ENCODE assay signal across 13 cellular contexts in the genomic region with DNA sequence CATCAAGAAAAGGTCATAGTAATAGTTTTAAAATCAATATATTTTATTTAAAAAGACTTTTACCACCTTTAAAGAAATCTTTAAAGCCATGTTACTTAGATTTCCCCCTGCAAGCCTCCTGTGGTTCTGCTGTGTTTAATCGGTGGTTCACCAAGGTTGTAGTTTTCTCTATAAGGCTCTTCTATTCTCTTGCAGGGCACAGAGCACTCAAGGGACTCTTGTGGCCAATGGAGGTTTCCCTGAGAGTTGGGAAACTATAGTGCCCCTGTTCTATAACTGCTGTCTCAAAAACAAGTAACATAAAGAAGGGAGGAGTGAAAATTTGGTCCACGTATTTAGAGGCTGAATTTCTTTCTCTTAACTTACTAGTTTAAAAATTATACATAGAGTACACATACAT. TPM values are rescaled to one million over a fixed set of nuclear protein-coding genes. Genes with fewer than 3 reads are reported as not detected.
DNase-seq lines count a peak whose midpoint lies in the region.
"Had no signal": no experiment of that assay in that cellular context is flagged by ENCODE, and none has a peak within 500 bp of the region (broad histone marks: within the 10 kb centered on the region; RNA-seq: fewer than 3 reads in every experiment).

No MANE protein-coding gene starts in this region.

- DNase-seq in DMS79 treated with DMSO at 0.1 percent for 48 hours (lab: John Stamatoyannopoulos, UW), result peak; percentile 46
- DNase-seq in DMS79 (lab: John Stamatoyannopoulos, UW), result no peak
- no peak for DNase-seq in activated naive CD8-positive, alpha-beta T cell treated with anti-CD3 and anti-CD28 coated beads for 36 hours
- no peak for DNase-seq in OCI-M1 (lab: John Stamatoyannopoulos, UW)
- DNase-seq in kidney glomerular epithelial cell (lab: John Stamatoyannopoulos, UW), result no peak
- no peak for DNase-seq in stimulated activated CD4-positive, alpha-beta T cell treated with anti-CD3 and anti-CD28 coated beads, Interleukin-2, amount 100 ng/mL, for 24 hours
- DNase-seq: CD8-positive, alpha-beta T cell; HFFc6; RPMI8226 had no signal

- H3K9me3 Mint-ChIP-seq in activated naive CD8-positive, alpha-beta T cell (ENCODE audit: low read depth), result no peaks in the 10 kb centered on the region
- no peaks in the 10 kb centered on the region for H3K9me3 Mint-ChIP-seq in activated naive CD8-positive, alpha-beta T cell treated with anti-CD3 and anti-CD28 coated beads for 36 hours
- no peaks in the 10 kb centered on the region for H3K9me3 Mint-ChIP-seq in dendritic cell treated with granulocyte-macrophage colony-stimulating factor and Interleukin-4, amounts not matched to agents 40 ng/mL and 50 ng/mL, for 4 days
- H3K9me3 Mint-ChIP-seq: CD8-positive, alpha-beta T cell; HFFc6 had no signal

- no peaks in the 10 kb centered on the region for H3K27me3 Mint-ChIP-seq in activated naive CD8-positive, alpha-beta T cell
- H3K27me3 Mint-ChIP-seq in activated naive CD8-positive, alpha-beta T cell treated with anti-CD3 and anti-CD28 coated beads for 36 hours, result no peaks in the 10 kb centered on the region
- no peaks in the 10 kb centered on the region for H3K27me3 Mint-ChIP-seq in dendritic cell treated with granulocyte-macrophage colony-stimulating factor and Interleukin-4, amounts not matched to agents 40 ng/mL and 50 ng/mL, for 4 days

- no peaks in the 10 kb centered on the region for H3K36me3 Mint-ChIP-seq in activated naive CD8-positive, alpha-beta T cell
- H3K36me3 Mint-ChIP-seq in activated naive CD8-positive, alpha-beta T cell treated with anti-CD3 and anti-CD28 coated beads for 36 hours, result no peaks in the 10 kb centered on the region
- no peaks in the 10 kb centered on the region for H3K36me3 Mint-ChIP-seq in dendritic cell treated with granulocyte-macrophage colony-stimulating factor and Interleukin-4, amounts not matched to agents 40 ng/mL and 50 ng/mL, for 4 days (ENCODE audit: low read depth)
- H3K36me3 Mint-ChIP-seq: CD8-positive, alpha-beta T cell had no signal

- peaks cover 23% of the 10 kb centered on the region for H3K4me1 Mint-ChIP-seq in activated naive CD8-positive, alpha-beta T cell (ENCODE audit: low read depth)
- peaks cover 20% of the 10 kb centered on the region for H3K4me1 Mint-ChIP-seq in activated naive CD8-positive, alpha-beta T cell treated with anti-CD3 and anti-CD28 coated beads for 36 hours
- H3K4me1 Mint-ChIP-seq in dendritic cell treated with granulocyte-macrophage colony-stimulating factor and Interleukin-4, amounts not matched to agents 40 ng/mL and 50 ng/mL, for 4 days (ENCODE audit: low read depth), result peaks cover 28% of the 10 kb centered on the region

- intact Hi-C loops in dendritic cell treated with granulocyte-macrophage colony-stimulating factor and Interleukin-4, amounts not matched to agents 40 ng/mL and 50 ng/mL, for 4 days (cut with micrococcal nuclease), result no loop called here

- no peak overlapping the region for H3K4me3 Mint-ChIP-seq in activated naive CD8-positive, alpha-beta T cell
- no peak overlapping the region for H3K4me3 Mint-ChIP-seq in activated naive CD8-positive, alpha-beta T cell treated with anti-CD3 and anti-CD28 coated beads for 36 hours
- H3K4me3 Mint-ChIP-seq in dendritic cell treated with granulocyte-macrophage colony-stimulating factor and Interleukin-4, amounts not matched to agents 40 ng/mL and 50 ng/mL, for 4 days, result no peak overlapping the region
- H3K4me3 Mint-ChIP-seq: CD8-positive, alpha-beta T cell; HFFc6 had no signal

- peak overlapping the region; percentile 80 for H3K27ac Mint-ChIP-seq in activated naive CD8-positive, alpha-beta T cell
- no peak overlapping the region for H3K27ac Mint-ChIP-seq in activated naive CD8-positive, alpha-beta T cell treated with anti-CD3 and anti-CD28 coated beads for 36 hours
- H3K27ac Mint-ChIP-seq in dendritic cell treated with granulocyte-macrophage colony-stimulating factor and Interleukin-4, amounts not matched to agents 40 ng/mL and 50 ng/mL, for 4 days, result peak overlapping the region; percentile 69

RNA-seq across cellular contexts. Expression of a gene that starts 25.0 kb away (rescaled TPM):
- 1 to 10 TPM; 1.0 to 1.2 TPM for total RNA-seq in activated naive CD8-positive, alpha-beta T cell treated with anti-CD3 and anti-CD28 coated beads for 36 hours
- total RNA-seq: HT-29, MCF 10A had no signal
